ENCODE assay signal across 25 cellular contexts in genomic region chr14:33186656-33187055, GRCh38.
"Had no signal": no experiment of that assay in that cellular context is flagged by ENCODE, and none has a peak within 500 bp of the region (broad histone marks: within the 10 kb centered on the region; RNA-seq: fewer than 3 reads in every experiment).

No MANE protein-coding gene starts in this region.

- H3K4me3 ChIP-seq: esophagus squamous epithelium, gastrocnemius medialis, left lung, lower lobe of right lung, spleen, testis, transverse colon had no signal

- H3K4me1 Mint-ChIP-seq: central memory CD8-positive, alpha-beta T cell; endodermal cell; nephron had no signal

- H3K36me3 ChIP-seq: esophagus squamous epithelium, gastrocnemius medialis, left lung, lower lobe of right lung, spleen, transverse colon had no signal

- H3K9me3 ChIP-seq: esophagus squamous epithelium, gastrocnemius medialis, left lung, lower lobe of right lung, spleen, testis, transverse colon had no signal

- H3K4me3 Mint-ChIP-seq: activated naive CD8-positive, alpha-beta T cell; central memory CD8-positive, alpha-beta T cell; dendritic cell treated with granulocyte-macrophage colony-stimulating factor and Interleukin-4, amounts not matched to agents 40 ng/mL and 50 ng/mL, for 4 days; endodermal cell; nephron had no signal

- H3K27ac Mint-ChIP-seq: activated naive CD8-positive, alpha-beta T cell; dendritic cell treated with granulocyte-macrophage colony-stimulating factor and Interleukin-4, amounts not matched to agents 40 ng/mL and 50 ng/mL, for 4 days; endodermal cell; nephron had no signal

- H3K27me3 Mint-ChIP-seq: activated naive CD8-positive, alpha-beta T cell; central memory CD8-positive, alpha-beta T cell; dendritic cell treated with granulocyte-macrophage colony-stimulating factor and Interleukin-4, amounts not matched to agents 40 ng/mL and 50 ng/mL, for 4 days had no signal

- DNase-seq: activated CD4-positive, alpha-beta T cell treated with anti-CD3 and anti-CD28 coated beads for 4 hours; activated CD4-positive, alpha-beta T cell treated with anti-CD3 and anti-CD28 coated beads, Interleukin-2, amount 50 U/mL, for 48 hours; activated CD8-positive, alpha-beta memory T cell treated with anti-CD3 and anti-CD28 coated beads for 24 hours; activated effector memory CD4-positive, alpha-beta T cell treated with Interleukin-2 at 50 U/mL for 16 hours; activated naive CD4-positive, alpha-beta T cell treated with Interleukin-2 at 50 U/mL for 16 hours; anterior cingulate cortex; endodermal cell; esophagus squamous epithelium; gastrocnemius medialis; glutamatergic neuron; left lung; lower lobe of right lung; mesendoderm; posterior cingulate gyrus; right cardiac atrium; spleen; stimulated activated CD4-positive, alpha-beta T cell treated with anti-CD3 and anti-CD28 coated beads, Interleukin-2, amount 100 ng/mL, for 48 hours; stimulated activated naive CD8-positive, alpha-beta T cell treated with anti-CD3 and anti-CD28 coated beads, Interleukin-15, Interleukin-2, amounts not matched to agents 100 U/mL and 50 U/mL, for 24 hours; testis; transverse colon had no signal

- H3K27me3 ChIP-seq: esophagus squamous epithelium, gastrocnemius medialis, spleen, testis, transverse colon had no signal

- H3K27ac ChIP-seq: esophagus squamous epithelium, gastrocnemius medialis, left lung, lower lobe of right lung, spleen, testis, transverse colon, VCaP had no signal

- H3K4me1 ChIP-seq: gastrocnemius medialis, left lung, lower lobe of right lung, spleen, testis, transverse colon had no signal

- H3K9me3 Mint-ChIP-seq: dendritic cell treated with granulocyte-macrophage colony-stimulating factor and Interleukin-4, amounts not matched to agents 40 ng/mL and 50 ng/mL, for 4 days; endodermal cell; nephron had no signal

- ATAC-seq: gastrocnemius medialis; left lung; lower lobe of right lung; right cardiac atrium; stimulated activated naive CD8-positive, alpha-beta T cell treated with anti-CD3 and anti-CD28 coated beads, Interleukin-15, Interleukin-2, amounts not matched to agents 100 U/mL and 50 U/mL, for 24 hours had no signal

- H3K36me3 Mint-ChIP-seq: activated naive CD8-positive, alpha-beta T cell had no signal
